2 cellular contexts compared by ENCODE assay signal in the genomic region with DNA sequence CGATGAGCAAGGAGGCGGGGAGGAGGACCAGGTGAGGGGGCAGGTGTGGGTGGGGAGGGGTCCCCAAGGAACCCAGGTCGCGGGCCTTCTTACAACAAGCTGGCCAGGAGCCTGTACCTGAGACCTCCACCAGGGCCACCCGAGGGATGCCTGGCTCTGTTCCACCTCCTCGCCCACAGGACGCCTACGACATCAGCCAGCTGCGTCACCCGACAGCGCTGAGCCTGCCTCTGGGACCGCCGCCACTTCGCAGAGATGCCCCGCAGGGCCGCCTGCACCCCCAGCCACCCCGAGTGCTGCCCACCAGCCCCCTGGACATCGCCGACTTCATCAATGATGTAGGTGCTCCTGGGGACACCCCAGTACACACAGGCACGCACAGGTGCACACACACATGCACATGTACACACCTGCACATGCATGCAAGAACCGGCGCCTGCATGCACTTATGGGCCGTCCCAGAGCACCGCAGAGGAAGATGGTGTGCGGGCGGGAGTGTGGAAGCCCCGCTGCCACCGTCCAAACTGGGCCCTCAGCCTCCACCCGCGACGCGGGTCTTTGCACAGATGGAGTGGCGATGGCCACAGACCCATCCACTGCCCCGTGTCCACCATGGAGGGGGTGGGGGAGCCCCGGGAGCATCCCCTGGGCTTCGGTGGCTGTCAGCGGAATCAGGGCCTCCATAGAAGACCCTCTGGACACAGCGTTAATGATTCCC.
TF ChIP-seq lines count a peak whose summit lies in the region.

No MANE protein-coding gene starts in this region.

TF ChIP-seq in A549, 52 proteins besides CTCF, POLR2A, EP300 and RAD21:
- TF ChIP-seq FOSL2 (IDR thresholded peaks at IDR 0.05) (no peak), FOSL2 (CRISPR knock-in tag; IDR thresholded peaks at IDR 0.05) (no peak), HOXB13 (CRISPR knock-in tag; IDR thresholded peaks at IDR 0.05; ENCODE audit: low read depth) (no peak), ZNF302 (CRISPR knock-in tag; IDR thresholded peaks at IDR 0.05) (no peak), MAFK (IDR thresholded peaks at IDR 0.05; ENCODE audit: partially characterized antibody) (no peak), PHF8 (IDR thresholded peaks at IDR 0.05; ENCODE audit: borderline replicate concordance, low read depth) (no peak), JUN (IDR thresholded peaks at IDR 0.05) (no peak)
- TF ChIP-seq, protein P1, sequence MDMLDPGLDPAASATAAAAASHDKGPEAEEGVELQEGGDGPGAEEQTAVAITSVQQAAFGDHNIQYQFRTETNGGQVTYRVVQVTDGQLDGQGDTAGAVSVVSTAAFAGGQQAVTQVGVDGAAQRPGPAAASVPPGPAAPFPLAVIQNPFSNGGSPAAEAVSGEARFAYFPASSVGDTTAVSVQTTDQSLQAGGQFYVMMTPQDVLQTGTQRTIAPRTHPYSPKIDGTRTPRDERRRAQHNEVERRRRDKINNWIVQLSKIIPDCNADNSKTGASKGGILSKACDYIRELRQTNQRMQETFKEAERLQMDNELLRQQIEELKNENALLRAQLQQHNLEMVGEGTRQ (IDR thresholded peaks at IDR 0.05) = no peak
- TF ChIP-seq, protein P2, sequence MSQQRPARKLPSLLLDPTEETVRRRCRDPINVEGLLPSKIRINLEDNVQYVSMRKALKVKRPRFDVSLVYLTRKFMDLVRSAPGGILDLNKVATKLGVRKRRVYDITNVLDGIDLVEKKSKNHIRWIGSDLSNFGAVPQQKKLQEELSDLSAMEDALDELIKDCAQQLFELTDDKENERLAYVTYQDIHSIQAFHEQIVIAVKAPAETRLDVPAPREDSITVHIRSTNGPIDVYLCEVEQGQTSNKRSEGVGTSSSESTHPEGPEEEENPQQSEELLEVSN (IDR thresholded peaks at IDR 0.05; ENCODE audit: borderline replicate concordance, low read depth) = no peak
- TF ChIP-seq, protein P3, sequence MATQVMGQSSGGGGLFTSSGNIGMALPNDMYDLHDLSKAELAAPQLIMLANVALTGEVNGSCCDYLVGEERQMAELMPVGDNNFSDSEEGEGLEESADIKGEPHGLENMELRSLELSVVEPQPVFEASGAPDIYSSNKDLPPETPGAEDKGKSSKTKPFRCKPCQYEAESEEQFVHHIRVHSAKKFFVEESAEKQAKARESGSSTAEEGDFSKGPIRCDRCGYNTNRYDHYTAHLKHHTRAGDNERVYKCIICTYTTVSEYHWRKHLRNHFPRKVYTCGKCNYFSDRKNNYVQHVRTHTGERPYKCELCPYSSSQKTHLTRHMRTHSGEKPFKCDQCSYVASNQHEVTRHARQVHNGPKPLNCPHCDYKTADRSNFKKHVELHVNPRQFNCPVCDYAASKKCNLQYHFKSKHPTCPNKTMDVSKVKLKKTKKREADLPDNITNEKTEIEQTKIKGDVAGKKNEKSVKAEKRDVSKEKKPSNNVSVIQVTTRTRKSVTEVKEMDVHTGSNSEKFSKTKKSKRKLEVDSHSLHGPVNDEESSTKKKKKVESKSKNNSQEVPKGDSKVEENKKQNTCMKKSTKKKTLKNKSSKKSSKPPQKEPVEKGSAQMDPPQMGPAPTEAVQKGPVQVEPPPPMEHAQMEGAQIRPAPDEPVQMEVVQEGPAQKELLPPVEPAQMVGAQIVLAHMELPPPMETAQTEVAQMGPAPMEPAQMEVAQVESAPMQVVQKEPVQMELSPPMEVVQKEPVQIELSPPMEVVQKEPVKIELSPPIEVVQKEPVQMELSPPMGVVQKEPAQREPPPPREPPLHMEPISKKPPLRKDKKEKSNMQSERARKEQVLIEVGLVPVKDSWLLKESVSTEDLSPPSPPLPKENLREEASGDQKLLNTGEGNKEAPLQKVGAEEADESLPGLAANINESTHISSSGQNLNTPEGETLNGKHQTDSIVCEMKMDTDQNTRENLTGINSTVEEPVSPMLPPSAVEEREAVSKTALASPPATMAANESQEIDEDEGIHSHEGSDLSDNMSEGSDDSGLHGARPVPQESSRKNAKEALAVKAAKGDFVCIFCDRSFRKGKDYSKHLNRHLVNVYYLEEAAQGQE (IDR thresholded peaks at IDR 0.05) = no peak

TF ChIP-seq in HepG2, 621 proteins besides CTCF, POLR2A, EP300 and RAD21:
- TF ChIP-seq HOXA9 (CRISPR knock-in tag; IDR thresholded peaks at IDR 0.05; ENCODE audit: borderline replicate concordance) (0 out of 2 replicates have a peak, but pooled peaks have one; percentile 25), GATAD2A (CRISPR knock-in tag; IDR thresholded peaks at IDR 0.05) (no peak), ZBTB38 (CRISPR knock-in tag; IDR thresholded peaks at IDR 0.05) (peak; percentile 53; the same call in 1 of the 2 replicates), AGO2 (optimal IDR thresholded peaks at IDR 0.05; ENCODE audit: low read depth, low read length) (peak; percentile 98), SRY (CRISPR knock-in tag; IDR thresholded peaks at IDR 0.05) (0 out of 2 replicates have a peak, but pooled peaks have one; percentile 50), ZSCAN20 (CRISPR knock-in tag; IDR thresholded peaks at IDR 0.05; ENCODE audit: borderline replicate concordance) (no peak), SSRP1 (CRISPR knock-in tag; IDR thresholded peaks at IDR 0.05) (no peak), MYC (CRISPR knock-in tag; IDR thresholded peaks at IDR 0.05; ENCODE audit: borderline replicate concordance) (peak; percentile 26; the same call in 1 of the 2 replicates), SALL2 (CRISPR knock-in tag; IDR thresholded peaks at IDR 0.05) (0 out of 2 replicates have a peak, but pooled peaks have one; percentile 37), HNRNPLL (IDR thresholded peaks at IDR 0.05; ENCODE audit: low read depth, low read length, poor library complexity, severe bottlenecking) (peak; percentile 29), ZFY (CRISPR knock-in tag; IDR thresholded peaks at IDR 0.05) (peak; percentile 37; the same call in 1 of the 2 replicates), TBX2 (CRISPR knock-in tag; IDR thresholded peaks at IDR 0.05; ENCODE audit: borderline replicate concordance) (peak; percentile 30; the same call in 1 of the 2 replicates), KDM2A (CRISPR knock-in tag; IDR thresholded peaks at IDR 0.05; ENCODE audit: borderline replicate concordance, low read depth) (peak; percentile 43; the same call in 1 of the 2 replicates), KDM3A (CRISPR knock-in tag; IDR thresholded peaks at IDR 0.05; ENCODE audit: low read depth) (no peak), ZNF263 (CRISPR knock-in tag; IDR thresholded peaks at IDR 0.05) (peak; percentile 46; the same call in 1 of the 2 replicates), AGO1 (IDR thresholded peaks at IDR 0.05; ENCODE audit: low read depth, low read length, poor library complexity, severe bottlenecking) (peak; percentile 81), RBFOX2 (IDR thresholded peaks at IDR 0.05; ENCODE audit: low read depth, low read length) (peak; percentile 54; the same call in 1 of the 2 replicates), AKAP8 (CRISPR knock-in tag; IDR thresholded peaks at IDR 0.05) (peak; percentile 89), NFIB (CRISPR knock-in tag; IDR thresholded peaks at IDR 0.05; ENCODE audit: borderline replicate concordance) (0 out of 2 replicates have a peak, but pooled peaks have one; percentile 38), KLF12 (CRISPR knock-in tag; IDR thresholded peaks at IDR 0.05; ENCODE audit: borderline replicate concordance) (no peak), RBM22 (optimal IDR thresholded peaks at IDR 0.05; ENCODE audit: low read length) (peak; percentile 60), MIXL1 (CRISPR knock-in tag; IDR thresholded peaks at IDR 0.05) (no peak), ZNF326 (CRISPR knock-in tag; IDR thresholded peaks at IDR 0.05; ENCODE audit: borderline replicate concordance) (peak; percentile 17; the same call in 1 of the 2 replicates), HOXA3 (CRISPR knock-in tag; IDR thresholded peaks at IDR 0.05) (peak; percentile 56), ZNF17 (CRISPR knock-in tag; IDR thresholded peaks at IDR 0.05) (no peak)
- TF ChIP-seq, protein P4, sequence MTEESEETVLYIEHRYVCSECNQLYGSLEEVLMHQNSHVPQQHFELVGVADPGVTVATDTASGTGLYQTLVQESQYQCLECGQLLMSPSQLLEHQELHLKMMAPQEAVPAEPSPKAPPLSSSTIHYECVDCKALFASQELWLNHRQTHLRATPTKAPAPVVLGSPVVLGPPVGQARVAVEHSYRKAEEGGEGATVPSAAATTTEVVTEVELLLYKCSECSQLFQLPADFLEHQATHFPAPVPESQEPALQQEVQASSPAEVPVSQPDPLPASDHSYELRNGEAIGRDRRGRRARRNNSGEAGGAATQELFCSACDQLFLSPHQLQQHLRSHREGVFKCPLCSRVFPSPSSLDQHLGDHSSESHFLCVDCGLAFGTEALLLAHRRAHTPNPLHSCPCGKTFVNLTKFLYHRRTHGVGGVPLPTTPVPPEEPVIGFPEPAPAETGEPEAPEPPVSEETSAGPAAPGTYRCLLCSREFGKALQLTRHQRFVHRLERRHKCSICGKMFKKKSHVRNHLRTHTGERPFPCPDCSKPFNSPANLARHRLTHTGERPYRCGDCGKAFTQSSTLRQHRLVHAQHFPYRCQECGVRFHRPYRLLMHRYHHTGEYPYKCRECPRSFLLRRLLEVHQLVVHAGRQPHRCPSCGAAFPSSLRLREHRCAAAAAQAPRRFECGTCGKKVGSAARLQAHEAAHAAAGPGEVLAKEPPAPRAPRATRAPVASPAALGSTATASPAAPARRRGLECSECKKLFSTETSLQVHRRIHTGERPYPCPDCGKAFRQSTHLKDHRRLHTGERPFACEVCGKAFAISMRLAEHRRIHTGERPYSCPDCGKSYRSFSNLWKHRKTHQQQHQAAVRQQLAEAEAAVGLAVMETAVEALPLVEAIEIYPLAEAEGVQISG (CRISPR knock-in tag; IDR thresholded peaks at IDR 0.05) = 0 out of 2 replicates have a peak, but pooled peaks have one; percentile 40
- TF ChIP-seq, protein P5, sequence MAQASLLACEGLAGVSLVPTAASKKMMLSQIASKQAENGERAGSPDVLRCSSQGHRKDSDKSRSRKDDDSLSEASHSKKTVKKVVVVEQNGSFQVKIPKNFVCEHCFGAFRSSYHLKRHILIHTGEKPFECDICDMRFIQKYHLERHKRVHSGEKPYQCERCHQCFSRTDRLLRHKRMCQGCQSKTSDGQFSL (CRISPR knock-in tag; IDR thresholded peaks at IDR 0.05) = 0 out of 2 replicates have a peak, but pooled peaks have one; percentile 34
- TF ChIP-seq, protein P6, sequence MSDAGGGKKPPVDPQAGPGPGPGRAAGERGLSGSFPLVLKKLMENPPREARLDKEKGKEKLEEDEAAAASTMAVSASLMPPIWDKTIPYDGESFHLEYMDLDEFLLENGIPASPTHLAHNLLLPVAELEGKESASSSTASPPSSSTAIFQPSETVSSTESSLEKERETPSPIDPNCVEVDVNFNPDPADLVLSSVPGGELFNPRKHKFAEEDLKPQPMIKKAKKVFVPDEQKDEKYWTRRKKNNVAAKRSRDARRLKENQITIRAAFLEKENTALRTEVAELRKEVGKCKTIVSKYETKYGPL (CRISPR knock-in tag; IDR thresholded peaks at IDR 0.05) = no peak
- TF ChIP-seq, protein P7, sequence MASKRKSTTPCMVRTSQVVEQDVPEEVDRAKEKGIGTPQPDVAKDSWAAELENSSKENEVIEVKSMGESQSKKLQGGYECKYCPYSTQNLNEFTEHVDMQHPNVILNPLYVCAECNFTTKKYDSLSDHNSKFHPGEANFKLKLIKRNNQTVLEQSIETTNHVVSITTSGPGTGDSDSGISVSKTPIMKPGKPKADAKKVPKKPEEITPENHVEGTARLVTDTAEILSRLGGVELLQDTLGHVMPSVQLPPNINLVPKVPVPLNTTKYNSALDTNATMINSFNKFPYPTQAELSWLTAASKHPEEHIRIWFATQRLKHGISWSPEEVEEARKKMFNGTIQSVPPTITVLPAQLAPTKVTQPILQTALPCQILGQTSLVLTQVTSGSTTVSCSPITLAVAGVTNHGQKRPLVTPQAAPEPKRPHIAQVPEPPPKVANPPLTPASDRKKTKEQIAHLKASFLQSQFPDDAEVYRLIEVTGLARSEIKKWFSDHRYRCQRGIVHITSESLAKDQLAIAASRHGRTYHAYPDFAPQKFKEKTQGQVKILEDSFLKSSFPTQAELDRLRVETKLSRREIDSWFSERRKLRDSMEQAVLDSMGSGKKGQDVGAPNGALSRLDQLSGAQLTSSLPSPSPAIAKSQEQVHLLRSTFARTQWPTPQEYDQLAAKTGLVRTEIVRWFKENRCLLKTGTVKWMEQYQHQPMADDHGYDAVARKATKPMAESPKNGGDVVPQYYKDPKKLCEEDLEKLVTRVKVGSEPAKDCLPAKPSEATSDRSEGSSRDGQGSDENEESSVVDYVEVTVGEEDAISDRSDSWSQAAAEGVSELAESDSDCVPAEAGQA (IDR thresholded peaks at IDR 0.05; ENCODE audit: low read depth) = no peak
- TF ChIP-seq, protein P7 (CRISPR knock-in tag; IDR thresholded peaks at IDR 0.05; ENCODE audit: borderline replicate concordance) = no peak
- TF ChIP-seq, protein P8, sequence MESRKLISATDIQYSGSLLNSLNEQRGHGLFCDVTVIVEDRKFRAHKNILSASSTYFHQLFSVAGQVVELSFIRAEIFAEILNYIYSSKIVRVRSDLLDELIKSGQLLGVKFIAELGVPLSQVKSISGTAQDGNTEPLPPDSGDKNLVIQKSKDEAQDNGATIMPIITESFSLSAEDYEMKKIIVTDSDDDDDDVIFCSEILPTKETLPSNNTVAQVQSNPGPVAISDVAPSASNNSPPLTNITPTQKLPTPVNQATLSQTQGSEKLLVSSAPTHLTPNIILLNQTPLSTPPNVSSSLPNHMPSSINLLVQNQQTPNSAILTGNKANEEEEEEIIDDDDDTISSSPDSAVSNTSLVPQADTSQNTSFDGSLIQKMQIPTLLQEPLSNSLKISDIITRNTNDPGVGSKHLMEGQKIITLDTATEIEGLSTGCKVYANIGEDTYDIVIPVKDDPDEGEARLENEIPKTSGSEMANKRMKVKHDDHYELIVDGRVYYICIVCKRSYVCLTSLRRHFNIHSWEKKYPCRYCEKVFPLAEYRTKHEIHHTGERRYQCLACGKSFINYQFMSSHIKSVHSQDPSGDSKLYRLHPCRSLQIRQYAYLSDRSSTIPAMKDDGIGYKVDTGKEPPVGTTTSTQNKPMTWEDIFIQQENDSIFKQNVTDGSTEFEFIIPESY (CRISPR knock-in tag; IDR thresholded peaks at IDR 0.05) = peak; percentile 87
- TF ChIP-seq, protein P9, sequence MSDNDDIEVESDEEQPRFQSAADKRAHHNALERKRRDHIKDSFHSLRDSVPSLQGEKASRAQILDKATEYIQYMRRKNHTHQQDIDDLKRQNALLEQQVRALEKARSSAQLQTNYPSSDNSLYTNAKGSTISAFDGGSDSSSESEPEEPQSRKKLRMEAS (IDR thresholded peaks at IDR 0.05) = peak; percentile 4; the same call in 1 of the 2 replicates
